ENCODE assay signal across 25 cellular contexts in genomic region chr2:215360596-215360995, GRCh38. TPM values are rescaled to one million over a fixed set of nuclear protein-coding genes. Genes with fewer than 3 reads are reported as not detected.
DNase-seq lines count a peak whose midpoint lies in the region; ATAC-seq and TF ChIP-seq lines count a peak whose summit lies in the region.
"Had no signal": no experiment of that assay in that cellular context is flagged by ENCODE, and none has a peak within 500 bp of the region (broad histone marks: within the 10 kb centered on the region; RNA-seq: fewer than 3 reads in every experiment).

No MANE protein-coding gene starts in this region.

- peaks cover 18% of the 10 kb centered on the region for H3K4me1 Mint-ChIP-seq in progenitor cell of endocrine pancreas (ENCODE audit: low read depth)
- H3K4me1 Mint-ChIP-seq: IgD-negative memory B cell had no signal

- TF ChIP-seq CTCF in cardiac fibroblast (IDR thresholded peaks at IDR 0.05; ENCODE audit: low read depth, low read length) (no peak), fibroblast of the aortic adventitia (IDR thresholded peaks at IDR 0.05; ENCODE audit: insufficient read depth, low read length) (no peak), progenitor cell of endocrine pancreas (IDR thresholded peaks at IDR 0.05; ENCODE audit: unreplicated experiment) (no peak)

- no peak overlapping the region for H3K4me3 ChIP-seq in cardiac fibroblast (replicated peaks in 1 of 2; ENCODE audit: low read depth in 2 of 2, low read length in 2 of 2)
- H3K4me3 ChIP-seq in fibroblast of the aortic adventitia (ENCODE audit: low read depth, low read length) = no peak overlapping the region
- H3K4me3 ChIP-seq: A549, HAP-1, PC-9, SJCRH30 had no signal

- H3K27ac Mint-ChIP-seq in progenitor cell of endocrine pancreas = peak overlapping the region; percentile 43
- H3K27ac Mint-ChIP-seq: B cell; CD8-positive, alpha-beta T cell; IgD-negative memory B cell had no signal

- H3K9me3 Mint-ChIP-seq in progenitor cell of endocrine pancreas (ENCODE audit: low read depth) = no peaks in the 10 kb centered on the region
- H3K9me3 Mint-ChIP-seq: CD8-positive, alpha-beta T cell; IgD-negative memory B cell had no signal

- H3K36me3 Mint-ChIP-seq in progenitor cell of endocrine pancreas (ENCODE audit: insufficient read depth) = peaks cover 46% of the 10 kb centered on the region

- no peaks in the 10 kb centered on the region for H3K27me3 Mint-ChIP-seq in progenitor cell of endocrine pancreas
- H3K27me3 Mint-ChIP-seq: B cell, IgD-negative memory B cell had no signal

- no peak overlapping the region for H3K4me3 Mint-ChIP-seq in progenitor cell of endocrine pancreas (ENCODE audit: low read depth)
- H3K4me3 Mint-ChIP-seq: B cell; CD8-positive, alpha-beta T cell; HFFc6; IgD-negative memory B cell had no signal

- ATAC-seq in HG02938 (IDR thresholded peaks at IDR 0.05; ENCODE audit: unreplicated experiment) = no peak
- ATAC-seq: A549; CD8-positive, alpha-beta T cell; Right ventricle myocardium inferior; SK-N-SH treated with all-trans-retinoic acid at 6 μM for 48 hours had no signal

- DNase-seq in EH (ENCODE audit: low read depth) (peak; percentile 3), cardiac fibroblast (ENCODE audit: low read depth in 2 of 2) (peak; percentile 12 to 43), fibroblast of the aortic adventitia (ENCODE audit: low read depth) (peak; percentile 19), progenitor cell of endocrine pancreas (ENCODE audit: low spot score, unreplicated experiment) (no peak), T-helper 2 cell (no peak), GM03348 (ENCODE audit: low spot score) (no peak)
- DNase-seq: Caco-2; CD8-positive, alpha-beta T cell; DMS79; GF-D8; GOT3; HFFc6; MM.1S; NCI-H1694; NCI-H2029 treated with DMSO at 0.1 percent for 48 hours; NCI-H526 treated with DMSO at 0.1 percent for 48 hours; PC-9; SJCRH30 had no signal

RNA-seq across cellular contexts. Expression of gene ATIC, which starts 48.7 kb away (rescaled TPM):
- total RNA-seq in fibroblast of the aortic adventitia (ENCODE audit: low replicate concordance) = 24.5 and 28.0 TPM in 2 replicates
- total RNA-seq in progenitor cell of endocrine pancreas = 145 and 148 TPM in 2 replicates

Comparison
In these comparisons a context has a peak if more than half of its experiments do, and no peak if none do; other contexts are left out.
1. DNase-seq: peak in EH (single experiment), cardiac fibroblast (2 of 2) and fibroblast of the aortic adventitia (single experiment); none in progenitor cell of endocrine pancreas (single experiment), T-helper 2 cell (0 of 5) and GM03348 (single experiment).